ENCODE assay signal across 15 cellular contexts in the genomic region with DNA sequence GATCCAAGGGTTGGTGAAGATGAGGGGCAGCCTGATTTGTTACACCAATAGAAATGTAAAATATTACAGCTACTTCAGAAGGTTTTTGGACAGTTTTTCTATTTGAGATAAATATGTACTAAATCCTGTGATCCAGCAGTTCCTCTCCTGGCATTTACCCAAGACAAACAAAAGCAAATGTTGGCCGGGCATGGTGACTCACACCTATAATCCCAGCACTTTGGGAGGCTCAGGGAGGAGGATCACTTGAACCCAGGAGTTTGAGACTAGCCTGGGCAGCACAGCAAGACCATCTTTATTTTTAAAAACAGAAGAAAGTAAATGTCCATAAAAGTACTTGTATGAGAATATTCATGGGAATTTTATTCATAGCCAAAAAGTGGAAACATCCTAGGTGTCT.
A peak's percentile ranks its signal among the peaks of the same experiment; 100 is the strongest.
DNase-seq lines count a peak whose midpoint lies in the region; ATAC-seq and TF ChIP-seq lines count a peak whose summit lies in the region.
"Had no signal": no experiment of that assay in that cellular context is flagged by ENCODE, and none has a peak within 500 bp of the region (broad histone marks: within the 10 kb centered on the region; RNA-seq: fewer than 3 reads in every experiment).

No MANE protein-coding gene starts in this region.

- TF ChIP-seq CTCF in fibroblast of mammary gland (conservative IDR thresholded peaks at IDR 0.05; ENCODE audit: control insufficient read depth, insufficient read depth, low read depth, low read length) = no peak

- DNase-seq in A172 (ENCODE audit: low spot score) (peak; percentile 73), HCEC 1CT (peak; percentile 75), RPMI7951 (ENCODE audit: low read depth) (peak; percentile 73), fibroblast of mammary gland (ENCODE audit: low read depth) (peak; percentile 81), T-helper 1 cell (no peak), retina (no peak), anterior cingulate cortex (lab: John Stamatoyannopoulos, UW) (no peak)
- DNase-seq: activated CD4-positive, alpha-beta T cell treated with anti-CD3 and anti-CD28 coated beads, Interleukin-2, amount 50 U/mL, for 4 hours; activated naive CD4-positive, alpha-beta T cell treated with anti-CD3 and anti-CD28 coated beads, Interleukin-2, amount 50 U/mL, for 16 hours; effector memory CD4-positive, alpha-beta T cell; GOT3; NCI-H524 had no signal

- no peak overlapping the region for H3K4me3 ChIP-seq in fibroblast of mammary gland (ENCODE audit: control insufficient read depth, low read depth, low read length)
- H3K4me3 ChIP-seq: prostate gland, thoracic aorta had no signal

- ATAC-seq in GM18519 (IDR thresholded peaks at IDR 0.05; ENCODE audit: low FRiP score, unreplicated experiment) = no peak

Comparison
In these comparisons a context has a peak if more than half of its experiments do, and no peak if none do; other contexts are left out.
1. DNase-seq: peak in A172 (single experiment), HCEC 1CT (single experiment), RPMI7951 (single experiment) and fibroblast of mammary gland (single experiment); none in T-helper 1 cell (0 of 5), retina (single experiment) and anterior cingulate cortex (0 of 58).